ENCODE assay signal across 26 cellular contexts in the genomic region with DNA sequence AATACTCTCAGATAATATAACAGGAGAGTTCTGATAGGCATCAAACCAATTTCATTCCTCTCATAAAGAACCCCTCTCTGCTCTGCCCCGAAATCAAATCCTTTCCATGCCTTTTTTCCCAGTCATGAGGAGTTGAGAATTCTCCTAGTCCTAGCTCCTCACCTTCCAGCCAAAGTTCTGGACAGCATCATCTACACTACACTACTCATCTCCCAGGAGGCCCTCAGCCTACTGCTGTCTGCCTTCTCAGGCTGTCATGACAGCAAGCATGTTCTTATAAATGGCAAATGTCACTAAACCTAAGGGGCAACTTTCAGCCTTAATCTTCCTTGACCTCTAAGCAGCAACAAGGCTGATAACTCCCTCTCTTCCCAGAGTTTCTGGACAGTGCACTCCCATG. TPM values are rescaled to one million over a fixed set of nuclear protein-coding genes. Genes with fewer than 3 reads are reported as not detected.
"Had no signal": no experiment of that assay in that cellular context is flagged by ENCODE, and none has a peak within 500 bp of the region (broad histone marks: within the 10 kb centered on the region; RNA-seq: fewer than 3 reads in every experiment).

No MANE protein-coding gene starts in this region.

- H3K27me3 Mint-ChIP-seq: activated CD4-positive, alpha-beta memory T cell treated with anti-CD3 and anti-CD28 coated beads, Interleukin-2, amount 10 ng/mL, durations not matched to agents 7 days and 5 days; activated CD4-positive, alpha-beta T cell treated with anti-CD3 and anti-CD28 coated beads, Interleukin-2, amount 10 ng/mL, durations not matched to agents 7 days and 5 days; activated naive CD8-positive, alpha-beta T cell; activated T-helper 17 cell treated with anti-CD3 and anti-CD28 coated beads, Interleukin-2, amount 50 U/mL, for 72 hours; central memory CD8-positive, alpha-beta T cell had no signal

- H3K36me3 ChIP-seq: breast epithelium, MG63, Peyer's patch had no signal

- H3K27me3 ChIP-seq: breast epithelium, MG63, Peyer's patch had no signal

- H3K36me3 Mint-ChIP-seq: activated naive CD8-positive, alpha-beta T cell had no signal

- H3K4me3 ChIP-seq: breast epithelium, MG63, Peyer's patch had no signal

- H3K27ac Mint-ChIP-seq: activated CD4-positive, alpha-beta memory T cell treated with anti-CD3 and anti-CD28 coated beads, Interleukin-2, amount 10 ng/mL, durations not matched to agents 7 days and 5 days; activated CD4-positive, alpha-beta T cell treated with anti-CD3 and anti-CD28 coated beads, Interleukin-2, amount 10 ng/mL, durations not matched to agents 7 days and 5 days; activated naive CD4-positive, alpha-beta T cell treated with anti-CD3 and anti-CD28 coated beads for 36 hours; activated naive CD8-positive, alpha-beta T cell; activated T-helper 17 cell treated with anti-CD3 and anti-CD28 coated beads, Interleukin-2, amount 50 U/mL, for 72 hours; T-helper 17 cell had no signal

- H3K9ac ChIP-seq: KMS-11 had no signal

- H3K9me3 ChIP-seq: breast epithelium, MG63, Peyer's patch had no signal

- H3K4me2 ChIP-seq: KMS-11 had no signal

- H3K27ac ChIP-seq: breast epithelium, KMS-11, Peyer's patch, RWPE1 had no signal

- H3K4me1 Mint-ChIP-seq: activated CD4-positive, alpha-beta memory T cell treated with anti-CD3 and anti-CD28 coated beads, Interleukin-2, amount 10 ng/mL, durations not matched to agents 7 days and 5 days; activated CD4-positive, alpha-beta T cell treated with anti-CD3 and anti-CD28 coated beads, Interleukin-2, amount 10 ng/mL, durations not matched to agents 7 days and 5 days; activated T-helper 17 cell treated with anti-CD3 and anti-CD28 coated beads, Interleukin-2, amount 50 U/mL, for 72 hours; central memory CD8-positive, alpha-beta T cell; T-helper 17 cell had no signal

- H3K4me1 ChIP-seq: breast epithelium, Peyer's patch had no signal

- H3K9me3 Mint-ChIP-seq: activated CD4-positive, alpha-beta memory T cell treated with anti-CD3 and anti-CD28 coated beads, Interleukin-2, amount 10 ng/mL, durations not matched to agents 7 days and 5 days; activated CD4-positive, alpha-beta T cell treated with anti-CD3 and anti-CD28 coated beads, Interleukin-2, amount 10 ng/mL, durations not matched to agents 7 days and 5 days; activated naive CD4-positive, alpha-beta T cell treated with anti-CD3 and anti-CD28 coated beads for 36 hours; activated T-helper 17 cell treated with anti-CD3 and anti-CD28 coated beads, Interleukin-2, amount 50 U/mL, for 72 hours had no signal

- FAIRE-seq: TTC549 had no signal

- H3K4me3 Mint-ChIP-seq: activated CD4-positive, alpha-beta memory T cell treated with anti-CD3 and anti-CD28 coated beads, Interleukin-2, amount 10 ng/mL, durations not matched to agents 7 days and 5 days; activated CD4-positive, alpha-beta T cell treated with anti-CD3 and anti-CD28 coated beads, Interleukin-2, amount 10 ng/mL, durations not matched to agents 7 days and 5 days; activated naive CD4-positive, alpha-beta T cell treated with anti-CD3 and anti-CD28 coated beads for 36 hours; activated naive CD8-positive, alpha-beta T cell; activated T-helper 17 cell treated with anti-CD3 and anti-CD28 coated beads, Interleukin-2, amount 50 U/mL, for 72 hours; central memory CD8-positive, alpha-beta T cell; T-helper 17 cell had no signal

- DNase-seq: activated CD4-positive, alpha-beta memory T cell treated with anti-CD3 and anti-CD28 coated beads, Interleukin-2, amount 10 ng/mL, durations not matched to agents 7 days and 5 days; activated CD4-positive, alpha-beta T cell treated with anti-CD3 and anti-CD28 coated beads, Interleukin-2, amount 10 ng/mL, durations not matched to agents 7 days and 5 days; activated CD4-positive, CD25-positive, alpha-beta regulatory T cell; activated gamma-delta T cell; activated naive CD4-positive, alpha-beta T cell treated with anti-CD3 and anti-CD28 coated beads for 36 hours; activated T-cell treated with anti-CD3 and anti-CD28 coated beads for 4 hours; activated T-cell treated with anti-CD3 and anti-CD28 coated beads, Interleukin-2, amount 50 U/mL, for 48 hours; MG63; MV-4-11; NCI-H1105; NCI-H1436 treated with DMSO at 0.1 percent for 48 hours; NCI-H187; NCI-H2081; NCI-H510A treated with DMSO at 0.1 percent for 48 hours; Peyer's patch; SHP77 treated with DMSO at 0.1 percent for 48 hours; T-helper 17 cell; T-helper 9 cell had no signal

RNA-seq across cellular contexts. Expression of gene MAPK10, which starts 26.6 kb away (rescaled TPM):
- total RNA-seq: activated CD4-positive, alpha-beta T cell treated with anti-CD3 and anti-CD28 coated beads, Interleukin-2, amount 10 ng/mL, durations not matched to agents 7 days and 5 days; activated CD8-positive, alpha-beta memory T cell treated with anti-CD3 and anti-CD28 coated beads for 36 hours; activated naive CD4-positive, alpha-beta T cell treated with anti-CD3 and anti-CD28 coated beads for 36 hours had no signal
